1 cellular context compared by ENCODE assay signal in genomic region chr6:10093282-10093681, GRCh38.
TF ChIP-seq lines count a peak whose summit lies in the region.

No MANE protein-coding gene starts in this region.

TF ChIP-seq in K562, 482 proteins besides CTCF, POLR2A, EP300 and RAD21 (continued from another document):
- no peak for TF ChIP-seq TRIM25 (IDR thresholded peaks at IDR 0.05; ENCODE audit: borderline replicate concordance)
- 0 out of 2 replicates have a peak, but pooled peaks have one; percentile 49 for TF ChIP-seq CBX5 (IDR thresholded peaks at IDR 0.05; ENCODE audit: borderline replicate concordance, low read depth)
- TF ChIP-seq CEBPB (tag; IDR thresholded peaks at IDR 0.05) = 0 out of 2 replicates have a peak, but pooled peaks have one; percentile 27
- no peak for TF ChIP-seq ZNF586 (CRISPR knock-in tag; conservative IDR thresholded peaks at IDR 0.05)
- no peak for TF ChIP-seq CEBPG (CRISPR knock-in tag; IDR thresholded peaks at IDR 0.05)
- TF ChIP-seq CEBPG (tag; conservative IDR thresholded peaks at IDR 0.05 in 1 of 2, IDR thresholded peaks at IDR 0.05 in 1 of 2) = no peak
- TF ChIP-seq U2AF1 (optimal IDR thresholded peaks at IDR 0.05; ENCODE audit: low read depth, low read length) = no peak
- TF ChIP-seq HINFP (tag; conservative IDR thresholded peaks at IDR 0.05; ENCODE audit: low read depth) = no peak
- no peak for TF ChIP-seq ADNP (tag; IDR thresholded peaks at IDR 0.05)
- no peak for TF ChIP-seq MEF2A (IDR thresholded peaks at IDR 0.05; ENCODE audit: control insufficient read depth, low read depth, low read length)
- TF ChIP-seq ZZZ3 (IDR thresholded peaks at IDR 0.05) = no peak
- TF ChIP-seq FOXK1 (CRISPR knock-in tag; IDR thresholded peaks at IDR 0.05; ENCODE audit: borderline replicate concordance) = no peak
- TF ChIP-seq ZBTB8A (IDR thresholded peaks at IDR 0.05; ENCODE audit: partially characterized antibody) = no peak
- TF ChIP-seq ZNF184 (CRISPR knock-in tag; IDR thresholded peaks at IDR 0.05) = no peak
